Comparison of ENCODE assay signal across 1 cellular context in the genomic region with DNA sequence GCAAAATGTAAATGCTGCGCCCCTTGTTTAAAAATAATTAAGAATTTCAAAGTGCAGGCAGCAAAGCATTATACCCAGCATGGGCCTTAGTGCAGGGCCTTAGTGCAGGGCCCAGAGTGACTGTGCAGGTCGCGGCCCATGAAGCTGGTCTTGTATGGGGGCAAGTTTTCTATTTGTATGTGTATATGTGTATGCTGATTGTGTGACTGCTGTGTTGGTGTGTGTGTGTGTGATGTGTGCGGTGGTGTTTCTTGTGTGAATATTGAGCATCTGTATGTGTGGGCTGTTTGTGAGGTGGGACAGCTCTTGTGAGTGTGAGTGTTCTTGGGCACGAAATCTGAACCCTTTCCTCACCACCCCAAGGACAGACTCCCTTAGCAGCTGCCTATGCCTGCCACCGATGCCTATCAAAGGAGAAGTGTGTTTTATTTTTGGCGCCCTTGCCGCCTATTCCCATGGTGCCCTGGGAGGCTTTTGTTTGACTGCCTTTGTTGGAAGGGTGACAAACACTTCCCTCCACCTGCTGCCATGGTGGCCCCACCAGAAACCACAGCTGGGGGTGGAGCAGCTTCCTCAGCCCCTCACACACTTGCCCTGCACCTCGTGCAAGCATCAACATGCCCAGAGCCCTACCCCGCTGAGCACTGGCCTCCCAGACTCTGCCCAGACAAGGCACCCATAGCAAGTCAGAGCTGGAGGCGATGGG.
TF ChIP-seq lines count a peak whose summit lies in the region.

No MANE protein-coding gene starts in this region.

TF ChIP-seq in SK-N-SH, 30 proteins besides CTCF, POLR2A, EP300 and RAD21 (continued from another document):
- TF ChIP-seq ZBTB33 (IDR thresholded peaks at IDR 0.05; ENCODE audit: borderline replicate concordance, low read depth) (no peak), FOXM1 (IDR thresholded peaks at IDR 0.05; ENCODE audit: low read depth) (no peak), REST (IDR thresholded peaks at IDR 0.05; ENCODE audit: low read depth, low read length) (no peak), TAF1 (IDR thresholded peaks at IDR 0.05; ENCODE audit: borderline replicate concordance, low read depth, low read length) (no peak), MEF2A (IDR thresholded peaks at IDR 0.05; ENCODE audit: borderline replicate concordance, low read depth) (no peak), TEAD4 (IDR thresholded peaks at IDR 0.05; ENCODE audit: borderline replicate concordance, insufficient read depth) (no peak)
